ENCODE assay signal across 35 cellular contexts in the genomic region with DNA sequence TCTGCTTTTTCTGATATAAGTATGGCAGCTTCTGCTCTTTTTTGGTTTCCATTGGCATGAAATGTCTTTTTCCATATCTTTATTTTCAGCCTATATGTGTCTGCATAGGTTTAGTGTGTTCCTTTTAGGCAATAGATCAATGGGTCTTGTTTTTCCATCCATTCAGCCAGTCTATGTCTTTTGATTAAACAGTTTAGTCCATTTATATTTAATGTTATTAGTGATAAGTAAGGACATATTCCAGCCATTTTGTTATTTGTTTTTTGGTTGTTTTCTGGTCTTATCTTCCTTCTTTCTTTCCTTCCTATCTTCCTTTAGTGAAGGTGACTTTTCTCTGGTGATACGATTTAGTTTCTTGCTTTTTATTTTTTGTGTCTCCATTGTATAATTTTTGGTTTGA.
"Had no signal": no experiment of that assay in that cellular context is flagged by ENCODE, and none has a peak within 500 bp of the region (broad histone marks: within the 10 kb centered on the region; RNA-seq: fewer than 3 reads in every experiment).

No MANE protein-coding gene starts in this region.

- H3K36me3 ChIP-seq: MG63 had no signal

- H3K9me3 ChIP-seq: MG63 had no signal

- H3K27me3 ChIP-seq: MG63 had no signal

- H3K4me3 ChIP-seq: MG63 had no signal

- DNase-seq: Karpas-422, Kasumi-1, MG63, MM.1S, MV-4-11, NCI-H1048, NCI-H1092, NCI-H1092 treated with DMSO at 0.1 percent for 48 hours, NCI-H1105, NCI-H1105 treated with DMSO at 0.1 percent for 48 hours, NCI-H1417, NCI-H1417 treated with DMSO at 0.1 percent for 48 hours, NCI-H1436, NCI-H1436 treated with DMSO at 0.1 percent for 48 hours, NCI-H146, NCI-H1694, NCI-H1694 treated with DMSO at 0.1 percent for 48 hours, NCI-H187, NCI-H187 treated with DMSO at 0.1 percent for 48 hours, NCI-H1930, NCI-H2029, NCI-H2029 treated with DMSO at 0.1 percent for 48 hours, NCI-H2081, NCI-H2081 treated with DMSO at 0.1 percent for 48 hours, NCI-H2107, NCI-H2171, NCI-H2171 treated with DMSO at 0.1 percent for 48 hours, NCI-H2227 treated with DMSO at 0.1 percent for 48 hours, NCI-H226, NCI-H345, NCI-H446, NCI-H446 treated with DMSO at 0.1 percent for 48 hours, NCI-H510A, NCI-H510A treated with DMSO at 0.1 percent for 48 hours, NCI-H524 had no signal
